1 cellular context compared by ENCODE assay signal in the genomic region with DNA sequence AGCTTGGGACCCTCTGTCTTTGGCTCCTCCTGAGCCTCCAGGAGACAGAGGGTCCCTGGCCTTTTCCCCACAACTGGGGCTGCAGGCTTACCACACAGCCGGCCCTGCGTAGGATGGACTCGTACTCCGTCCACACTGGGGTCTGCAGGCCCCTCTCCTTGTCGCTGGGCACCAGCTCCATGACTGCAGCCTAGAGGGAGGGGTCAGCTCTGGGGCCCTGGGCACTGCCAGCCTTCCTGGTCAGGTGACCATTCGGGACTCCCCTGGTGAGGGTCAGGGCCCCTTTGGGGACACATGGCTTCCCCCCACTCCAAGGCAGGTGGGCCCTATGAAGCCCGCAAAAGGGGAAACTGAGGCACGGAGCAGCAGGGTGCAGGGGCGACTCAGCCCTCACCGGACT.
TF ChIP-seq lines count a peak whose summit lies in the region.

No MANE protein-coding gene starts in this region.

TF ChIP-seq in GM23338, 12 proteins besides CTCF, POLR2A, EP300 and RAD21:
- no peak for TF ChIP-seq POLR2AphosphoS5 (IDR thresholded peaks at IDR 0.05; ENCODE audit: low read depth)
- TF ChIP-seq NANOG (IDR thresholded peaks at IDR 0.05; ENCODE audit: borderline replicate concordance), result no peak
- TF ChIP-seq ZNF331 (CRISPR knock-in tag; IDR thresholded peaks at IDR 0.05; ENCODE audit: low read depth), result no peak
- TF ChIP-seq STAT1 (IDR thresholded peaks at IDR 0.05; ENCODE audit: unreplicated experiment), result no peak
- TF ChIP-seq, protein P1, sequence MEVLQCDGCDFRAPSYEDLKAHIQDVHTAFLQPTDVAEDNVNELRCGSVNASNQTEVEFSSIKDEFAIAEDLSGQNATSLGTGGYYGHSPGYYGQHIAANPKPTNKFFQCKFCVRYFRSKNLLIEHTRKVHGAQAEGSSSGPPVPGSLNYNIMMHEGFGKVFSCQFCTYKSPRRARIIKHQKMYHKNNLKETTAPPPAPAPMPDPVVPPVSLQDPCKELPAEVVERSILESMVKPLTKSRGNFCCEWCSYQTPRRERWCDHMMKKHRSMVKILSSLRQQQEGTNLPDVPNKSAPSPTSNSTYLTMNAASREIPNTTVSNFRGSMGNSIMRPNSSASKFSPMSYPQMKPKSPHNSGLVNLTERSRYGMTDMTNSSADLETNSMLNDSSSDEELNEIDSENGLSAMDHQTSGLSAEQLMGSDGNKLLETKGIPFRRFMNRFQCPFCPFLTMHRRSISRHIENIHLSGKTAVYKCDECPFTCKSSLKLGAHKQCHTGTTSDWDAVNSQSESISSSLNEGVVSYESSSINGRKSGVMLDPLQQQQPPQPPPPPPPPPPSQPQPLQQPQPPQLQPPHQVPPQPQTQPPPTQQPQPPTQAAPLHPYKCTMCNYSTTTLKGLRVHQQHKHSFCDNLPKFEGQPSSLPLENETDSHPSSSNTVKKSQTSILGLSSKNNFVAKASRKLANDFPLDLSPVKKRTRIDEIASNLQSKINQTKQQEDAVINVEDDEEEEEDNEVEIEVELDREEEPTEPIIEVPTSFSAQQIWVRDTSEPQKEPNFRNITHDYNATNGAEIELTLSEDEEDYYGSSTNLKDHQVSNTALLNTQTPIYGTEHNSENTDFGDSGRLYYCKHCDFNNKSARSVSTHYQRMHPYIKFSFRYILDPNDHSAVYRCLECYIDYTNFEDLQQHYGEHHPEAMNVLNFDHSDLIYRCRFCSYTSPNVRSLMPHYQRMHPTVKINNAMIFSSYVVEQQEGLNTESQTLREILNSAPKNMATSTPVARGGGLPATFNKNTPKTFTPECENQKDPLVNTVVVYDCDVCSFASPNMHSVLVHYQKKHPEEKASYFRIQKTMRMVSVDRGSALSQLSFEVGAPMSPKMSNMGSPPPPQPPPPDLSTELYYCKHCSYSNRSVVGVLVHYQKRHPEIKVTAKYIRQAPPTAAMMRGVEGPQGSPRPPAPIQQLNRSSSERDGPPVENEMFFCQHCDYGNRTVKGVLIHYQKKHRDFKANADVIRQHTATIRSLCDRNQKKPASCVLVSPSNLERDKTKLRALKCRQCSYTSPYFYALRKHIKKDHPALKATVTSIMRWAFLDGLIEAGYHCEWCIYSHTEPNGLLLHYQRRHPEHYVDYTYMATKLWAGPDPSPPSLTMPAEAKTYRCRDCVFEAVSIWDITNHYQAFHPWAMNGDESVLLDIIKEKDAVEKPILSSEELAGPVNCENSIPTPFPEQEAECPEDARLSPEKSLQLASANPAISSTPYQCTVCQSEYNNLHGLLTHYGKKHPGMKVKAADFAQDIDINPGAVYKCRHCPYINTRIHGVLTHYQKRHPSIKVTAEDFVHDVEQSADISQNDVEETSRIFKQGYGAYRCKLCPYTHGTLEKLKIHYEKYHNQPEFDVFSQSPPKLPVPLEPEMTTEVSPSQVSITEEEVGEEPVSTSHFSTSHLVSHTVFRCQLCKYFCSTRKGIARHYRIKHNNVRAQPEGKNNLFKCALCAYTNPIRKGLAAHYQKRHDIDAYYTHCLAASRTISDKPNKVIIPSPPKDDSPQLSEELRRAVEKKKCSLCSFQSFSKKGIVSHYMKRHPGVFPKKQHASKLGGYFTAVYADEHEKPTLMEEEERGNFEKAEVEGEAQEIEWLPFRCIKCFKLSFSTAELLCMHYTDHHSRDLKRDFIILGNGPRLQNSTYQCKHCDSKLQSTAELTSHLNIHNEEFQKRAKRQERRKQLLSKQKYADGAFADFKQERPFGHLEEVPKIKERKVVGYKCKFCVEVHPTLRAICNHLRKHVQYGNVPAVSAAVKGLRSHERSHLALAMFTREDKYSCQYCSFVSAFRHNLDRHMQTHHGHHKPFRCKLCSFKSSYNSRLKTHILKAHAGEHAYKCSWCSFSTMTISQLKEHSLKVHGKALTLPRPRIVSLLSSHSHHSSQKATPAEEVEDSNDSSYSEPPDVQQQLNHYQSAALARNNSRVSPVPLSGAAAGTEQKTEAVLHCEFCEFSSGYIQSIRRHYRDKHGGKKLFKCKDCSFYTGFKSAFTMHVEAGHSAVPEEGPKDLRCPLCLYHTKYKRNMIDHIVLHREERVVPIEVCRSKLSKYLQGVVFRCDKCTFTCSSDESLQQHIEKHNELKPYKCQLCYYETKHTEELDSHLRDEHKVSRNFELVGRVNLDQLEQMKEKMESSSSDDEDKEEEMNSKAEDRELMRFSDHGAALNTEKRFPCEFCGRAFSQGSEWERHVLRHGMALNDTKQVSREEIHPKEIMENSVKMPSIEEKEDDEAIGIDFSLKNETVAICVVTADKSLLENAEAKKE (CRISPR knock-in tag; IDR thresholded peaks at IDR 0.05), result no peak
- TF ChIP-seq ETS1 (IDR thresholded peaks at IDR 0.05), result no peak
- TF ChIP-seq EZH2phosphoT487 (IDR thresholded peaks at IDR 0.05; ENCODE audit: unreplicated experiment), result no peak
- TF ChIP-seq, protein P2, sequence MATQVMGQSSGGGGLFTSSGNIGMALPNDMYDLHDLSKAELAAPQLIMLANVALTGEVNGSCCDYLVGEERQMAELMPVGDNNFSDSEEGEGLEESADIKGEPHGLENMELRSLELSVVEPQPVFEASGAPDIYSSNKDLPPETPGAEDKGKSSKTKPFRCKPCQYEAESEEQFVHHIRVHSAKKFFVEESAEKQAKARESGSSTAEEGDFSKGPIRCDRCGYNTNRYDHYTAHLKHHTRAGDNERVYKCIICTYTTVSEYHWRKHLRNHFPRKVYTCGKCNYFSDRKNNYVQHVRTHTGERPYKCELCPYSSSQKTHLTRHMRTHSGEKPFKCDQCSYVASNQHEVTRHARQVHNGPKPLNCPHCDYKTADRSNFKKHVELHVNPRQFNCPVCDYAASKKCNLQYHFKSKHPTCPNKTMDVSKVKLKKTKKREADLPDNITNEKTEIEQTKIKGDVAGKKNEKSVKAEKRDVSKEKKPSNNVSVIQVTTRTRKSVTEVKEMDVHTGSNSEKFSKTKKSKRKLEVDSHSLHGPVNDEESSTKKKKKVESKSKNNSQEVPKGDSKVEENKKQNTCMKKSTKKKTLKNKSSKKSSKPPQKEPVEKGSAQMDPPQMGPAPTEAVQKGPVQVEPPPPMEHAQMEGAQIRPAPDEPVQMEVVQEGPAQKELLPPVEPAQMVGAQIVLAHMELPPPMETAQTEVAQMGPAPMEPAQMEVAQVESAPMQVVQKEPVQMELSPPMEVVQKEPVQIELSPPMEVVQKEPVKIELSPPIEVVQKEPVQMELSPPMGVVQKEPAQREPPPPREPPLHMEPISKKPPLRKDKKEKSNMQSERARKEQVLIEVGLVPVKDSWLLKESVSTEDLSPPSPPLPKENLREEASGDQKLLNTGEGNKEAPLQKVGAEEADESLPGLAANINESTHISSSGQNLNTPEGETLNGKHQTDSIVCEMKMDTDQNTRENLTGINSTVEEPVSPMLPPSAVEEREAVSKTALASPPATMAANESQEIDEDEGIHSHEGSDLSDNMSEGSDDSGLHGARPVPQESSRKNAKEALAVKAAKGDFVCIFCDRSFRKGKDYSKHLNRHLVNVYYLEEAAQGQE (IDR thresholded peaks at IDR 0.05; ENCODE audit: unreplicated experiment), result no peak
- no peak for TF ChIP-seq ZNF114 (CRISPR knock-in tag; IDR thresholded peaks at IDR 0.05)
- no peak for TF ChIP-seq JUNB (IDR thresholded peaks at IDR 0.05; ENCODE audit: unreplicated experiment)
- TF ChIP-seq EZH2 (IDR thresholded peaks at IDR 0.05; ENCODE audit: low read depth, unreplicated experiment), result no peak
- no peak for TF ChIP-seq CREB1 (CRISPR knock-in tag; IDR thresholded peaks at IDR 0.05; ENCODE audit: low read depth)
